ENCODE assay signal across 27 cellular contexts in the genomic region with DNA sequence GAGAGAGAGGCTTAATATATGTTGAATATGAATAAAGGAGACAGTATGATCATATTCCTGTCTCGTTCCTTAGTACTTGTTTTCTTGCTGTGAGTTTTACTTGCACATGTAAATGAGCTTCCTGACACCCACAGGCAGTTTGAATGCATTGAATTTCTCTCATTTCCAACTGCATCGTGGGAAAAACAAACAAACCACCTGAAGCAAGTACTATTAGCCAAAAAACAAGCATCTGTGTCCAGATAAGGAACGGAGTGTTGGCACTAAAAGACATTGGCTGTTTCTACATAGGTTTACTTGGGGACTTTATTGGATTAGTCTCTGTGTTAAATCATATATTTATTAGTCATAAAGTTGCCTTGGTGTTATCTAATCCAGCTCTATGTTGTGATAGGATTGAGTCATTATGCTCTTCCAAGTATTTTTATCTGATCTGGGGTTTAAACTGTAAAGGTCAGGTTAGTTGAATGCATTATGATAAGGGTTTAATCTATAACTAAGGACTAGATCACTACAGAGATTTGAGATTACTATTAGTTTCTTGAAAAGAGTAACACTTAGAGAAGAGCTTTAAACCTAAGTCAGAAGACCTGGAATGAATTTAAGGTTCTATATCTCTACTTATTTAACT.
"Had no signal": no experiment of that assay in that cellular context is flagged by ENCODE, and none has a peak within 500 bp of the region (broad histone marks: within the 10 kb centered on the region; RNA-seq: fewer than 3 reads in every experiment).

No MANE protein-coding gene starts in this region.

- H3K4me2 ChIP-seq: PC-9 had no signal

- H3K36me3 ChIP-seq: brain microvascular endothelial cell, cardiac muscle cell had no signal

- ATAC-seq: activated naive CD4-positive, alpha-beta T cell treated with anti-CD3 and anti-CD28 coated beads, Interleukin-2, amount 50 U/mL, for 72 hours; activated naive CD8-positive, alpha-beta T cell treated with anti-CD3 and anti-CD28 coated beads, Interleukin-2, amount 50 U/mL, for 24 hours; activated T-cell treated with anti-CD3 and anti-CD28 coated beads, Interleukin-2, amount 50 U/mL, for 4 hours; T-cell had no signal

- H3K4me3 ChIP-seq: cardiac muscle cell, PC-9 had no signal

- H3K27me3 ChIP-seq: brain microvascular endothelial cell, cardiac muscle cell had no signal

- DNase-seq: activated CD4-positive, alpha-beta memory T cell treated with anti-CD3 and anti-CD28 coated beads for 36 hours; activated CD4-positive, alpha-beta T cell treated with anti-CD3 and anti-CD28 coated beads, Interleukin-2, amount 10 ng/mL, durations not matched to agents 7 days and 5 days; activated CD4-positive, CD25-positive, alpha-beta regulatory T cell; activated CD8-positive, alpha-beta memory T cell treated with anti-CD3 and anti-CD28 coated beads for 24 hours; activated effector memory CD4-positive, alpha-beta T cell treated with anti-CD3 and anti-CD28 coated beads, Interleukin-2, amount 50 U/mL, for 16 hours; activated naive CD4-positive, alpha-beta T cell treated with Interleukin-2 at 50 U/mL for 16 hours; activated naive CD8-positive, alpha-beta T cell treated with anti-CD3 and anti-CD28 coated beads, Interleukin-2, amount 50 U/mL, for 24 hours; activated T-cell treated with anti-CD3 and anti-CD28 coated beads, Interleukin-2, amount 50 U/mL, for 4 hours; amygdala; brain microvascular endothelial cell; cerebellar nuclear complex; KG1; NCI-H1092; NCI-H1417 treated with DMSO at 0.1 percent for 48 hours; NCI-H1694; NCI-H2029; NCI-H345; NCI-H510A; NCI-H526 treated with DMSO at 0.1 percent for 48 hours; PC-9; SHP77 treated with DMSO at 0.1 percent for 48 hours; T-cell; T-helper 2 cell; T1000 had no signal

- H3K27ac ChIP-seq: brain microvascular endothelial cell, cardiac muscle cell, PC-9, VCaP had no signal

- H2AFZ ChIP-seq: PC-9 had no signal
